ENCODE assay signal across 20 cellular contexts in genomic region chr11:72007587-72007986, GRCh38. TPM values are rescaled to one million over a fixed set of nuclear protein-coding genes. Genes with fewer than 3 reads are reported as not detected.
A peak's percentile ranks its signal among the peaks of the same experiment; 100 is the strongest.
DNase-seq lines count a peak whose midpoint lies in the region; ATAC-seq, FAIRE-seq and TF ChIP-seq lines count a peak whose summit lies in the region.
"Had no signal": no experiment of that assay in that cellular context is flagged by ENCODE, and none has a peak within 500 bp of the region (broad histone marks: within the 10 kb centered on the region; RNA-seq: fewer than 3 reads in every experiment).

No MANE protein-coding gene starts in this region.

- TSS peak; percentile 25 for BruUV-seq in K562 (replicated peaks; lab: Mats Ljungman, UMichigan)

- H3K36me3 ChIP-seq in K562 (ENCODE audit: control insufficient read depth, insufficient read depth, low read length) (peaks cover 96% of the 10 kb centered on the region), osteoblast (ENCODE audit: insufficient read depth, low read length) (peaks cover 96% of the 10 kb centered on the region), Karpas-422 (ENCODE audit: insufficient read depth, low read length) (peaks cover 4% of the 10 kb centered on the region)

- H3K4me1 Mint-ChIP-seq in IgD-negative memory B cell, result no peaks in the 10 kb centered on the region

- H3K4me3 ChIP-seq in K562 (no peak overlapping the region), osteoblast (ENCODE audit: insufficient read depth, low read length) (no peak overlapping the region), Karpas-422 (ENCODE audit: low read length) (no peak overlapping the region)

- WGBS in K562 (ENCODE audit: insufficient coverage, low coverage, missing lambda C conversion rate), result 88% methylated on average over 5 of the region's 5 CpGs

- H4K20me1 ChIP-seq in K562 (replicated peaks; ENCODE audit: control insufficient read depth, insufficient read depth, low read length) (no peaks in the 10 kb centered on the region), osteoblast (ENCODE audit: insufficient read depth, low read length) (peaks cover 48% of the 10 kb centered on the region), Karpas-422 (ENCODE audit: insufficient read depth, low read depth, low read length) (peaks cover 3% of the 10 kb centered on the region; the same call in 1 of the 2 replicates)

- H3K27ac ChIP-seq in K562 (ENCODE audit: extremely low read depth, low read depth, low read length), result no peak overlapping the region
- H3K27ac ChIP-seq in osteoblast (ENCODE audit: low read depth, low read length), result no peak overlapping the region
- H3K27ac ChIP-seq in Karpas-422 (ENCODE audit: low read length), result no peak overlapping the region

- intact Hi-C loops in K562 (cut with micrococcal nuclease), result no loop called here

- TF ChIP-seq POLR2A in K562 (conservative IDR thresholded peaks at IDR 0.05), result peak; percentile 44; the same call in 1 of the 2 replicates

- H3K9me3 Mint-ChIP-seq in IgD-negative memory B cell, result no peaks in the 10 kb centered on the region

- FAIRE-seq in K562 (lab: Jason Lieb, UNC), result no peak
- FAIRE-seq: D721Med, endometrium, GM19239, keratinocyte had no signal

- no peak for ATAC-seq in K562
- no peak for ATAC-seq in HG03460 (IDR thresholded peaks at IDR 0.05; ENCODE audit: unreplicated experiment)

- H3K79me2 ChIP-seq in K562 (ENCODE audit: control insufficient read depth, insufficient read depth, low read length) (no peaks in the 10 kb centered on the region), osteoblast (ENCODE audit: insufficient read depth, low read length) (peaks cover 22% of the 10 kb centered on the region), Karpas-422 (ENCODE audit: low read length) (no peaks in the 10 kb centered on the region)

- no peaks in the 10 kb centered on the region for H3K27me3 ChIP-seq in K562 (ENCODE audit: control insufficient read depth in 2 of 2, insufficient read depth in 2 of 2, low read length in 2 of 2)
- H3K27me3 ChIP-seq in osteoblast (ENCODE audit: insufficient read depth, low read length), result no peaks in the 10 kb centered on the region
- H3K27me3 ChIP-seq in Karpas-422 (ENCODE audit: low read length), result no peaks in the 10 kb centered on the region

- in situ Hi-C loops in K562 (cut with MboI), result no loop called here

- no peaks in the 10 kb centered on the region for H3K27me3 Mint-ChIP-seq in IgD-negative memory B cell

- peaks cover 4 to 16% of the 10 kb centered on the region in 2 experiments; a peak in 4 of 5 replicates for H3K4me1 ChIP-seq in K562 (replicated peaks in 1 of 2; ENCODE audit: control insufficient read depth in 2 of 2, insufficient read depth in 2 of 2, low read length in 2 of 2)
- H3K4me1 ChIP-seq in osteoblast (ENCODE audit: insufficient read depth, low read length), result no peaks in the 10 kb centered on the region
- peaks cover 22% of the 10 kb centered on the region for H3K4me1 ChIP-seq in Karpas-422 (ENCODE audit: low read length)

- H3K9me1 ChIP-seq in K562 (ENCODE audit: control insufficient read depth, insufficient read depth, low read length), result no peaks in the 10 kb centered on the region

- H3K9ac ChIP-seq in K562 (ENCODE audit: insufficient read depth in 1 of 2, low read depth in 2 of 2, low read length in 2 of 2) (no peak overlapping the region), Karpas-422 (ENCODE audit: low read length) (no peak overlapping the region)

- H3K36me3 Mint-ChIP-seq in IgD-negative memory B cell, result no peaks in the 10 kb centered on the region

- H3K4me2 ChIP-seq in K562 (ENCODE audit: insufficient read depth, low read length) (no peak overlapping the region), osteoblast (ENCODE audit: insufficient read depth, low read length) (no peak overlapping the region), Karpas-422 (ENCODE audit: low read depth, low read length, poor library complexity, severe bottlenecking) (no peak overlapping the region)

- no peak for TF ChIP-seq EP300 in K562 (IDR thresholded peaks at IDR 0.05; ENCODE audit: low read length)

- CTCF ChIA-PET in K562 (lab: Yijun Ruan, JAX; ENCODE audit: low intra/inter-chr PET ratio), result no interaction called here

- POLR2A ChIA-PET in K562 (lab: Yijun Ruan, JAX), result interaction anchor here (1.0 to 1.6 kb wide), 3 partner anchors 8 to 80 kb away, joined by 4 read pairs; partner anchors contain the start of gene XNDC1N

- H3K9me2 ChIP-seq in Karpas-422 (replicated peaks; ENCODE audit: insufficient read depth, low read length), result no peaks in the 10 kb centered on the region

- H3K9me3 ChIP-seq in K562 (replicated peaks; ENCODE audit: control insufficient read depth, insufficient read depth, low read depth, low read length), result no peaks in the 10 kb centered on the region
- H3K9me3 ChIP-seq in osteoblast (ENCODE audit: low read depth, low read length), result no peaks in the 10 kb centered on the region
- no peaks in the 10 kb centered on the region for H3K9me3 ChIP-seq in Karpas-422 (ENCODE audit: low read length)

- peak; percentile 51 for DNase-seq in activated CD8-positive, alpha-beta memory T cell treated with anti-CD3 and anti-CD28 coated beads for 24 hours
- DNase-seq in activated CD8-positive, alpha-beta memory T cell treated with anti-CD3 and anti-CD28 coated beads, Interleukin-2, amount 50 U/mL, for 4 hours, result no peak
- DNase-seq in K562 (ENCODE audit: extremely low read depth in 1 of 4, low spot score in 3 of 4) (no peak), osteoblast (ENCODE audit: insufficient read length, low spot score, missing footprints) (peak; percentile 23), Karpas-422 (no peak)
- no peak for DNase-seq in stimulated activated naive CD4-positive, alpha-beta T cell (lab: John Stamatoyannopoulos, UW)
- DNase-seq: activated naive CD4-positive, alpha-beta T cell; NCI-H1092; NCI-H1930; NCI-H2227 treated with DMSO at 0.1 percent for 48 hours; NCI-H774; retina; Right ventricle myocardium superior; stimulated activated CD4-positive, alpha-beta T cell treated with anti-CD3 and anti-CD28 coated beads, Interleukin-4, amount 100 ng/mL, for 24 hours had no signal

- H2AFZ ChIP-seq in K562 (ENCODE audit: low read depth, low read length) (no peak overlapping the region), osteoblast (ENCODE audit: low read length) (no peak overlapping the region), Karpas-422 (ENCODE audit: low read length) (no peak overlapping the region)

- peak overlapping the region; percentile 2 to 90 (median 71) for H3K27ac Mint-ChIP-seq in IgD-negative memory B cell

- TF ChIP-seq CTCF in K562 (IDR thresholded peaks at IDR 0.05 in 2 of 3, conservative IDR thresholded peaks at IDR 0.05 in 1 of 3; ENCODE audit: insufficient read depth in 2 of 3, low read depth in 1 of 3, low read length in 3 of 3) (no peak), osteoblast (IDR thresholded peaks at IDR 0.05; ENCODE audit: extremely low read depth, low read depth, low read length) (no peak)

- no peak for TF ChIP-seq RAD21 in K562 (CRISPR knock-in tag; conservative IDR thresholded peaks at IDR 0.05 in 1 of 2, IDR thresholded peaks at IDR 0.05 in 1 of 2)

- H3K4me3 Mint-ChIP-seq in IgD-negative memory B cell, result no peak overlapping the region

TF ChIP-seq in K562, 482 proteins besides CTCF, POLR2A, EP300 and RAD21:
- TF ChIP-seq SUPT5H (IDR thresholded peaks at IDR 0.05) (0 out of 2 replicates have a peak, but pooled peaks have one; percentile 36), MYC (IDR thresholded peaks at IDR 0.05; ENCODE audit: low read depth, low read length) (no peak), MYC (CRISPR knock-in tag; IDR thresholded peaks at IDR 0.05; ENCODE audit: borderline replicate concordance, low read depth) (no peak)

RNA-seq across cellular contexts. Expression of gene IL18BP, which starts 8.9 kb away (rescaled TPM):
- 41.5 TPM for polyA plus RNA-seq in IgD-negative memory B cell
- 50.1 and 71.5 TPM in 2 replicates for total RNA-seq in K562 (2011; cell fraction: chromatin; rRNA removed; ENCODE audit: low replicate concordance)
- 32.2 and 35.4 TPM in 2 replicates for total RNA-seq in K562 (2011; cell fraction: nucleolus; rRNA removed)
- total RNA-seq in K562 (2011; cell fraction: nucleoplasm; rRNA removed), result 35.9 and 50.0 TPM in 2 replicates
- 2.1 and 2.9 TPM in 2 replicates for total RNA-seq in K562 (2014; rRNA removed)
- 2.7 and 3.2 TPM in 2 replicates for total RNA-seq in K562 (2014; rRNA removed; fragmentation: Illumina TruSeq; extraction: Trizol)
- 3.2 and 3.5 TPM in 2 replicates for total RNA-seq in K562 (2015; rRNA removed; fragmentation: Illumina TruSeq; extraction: Trizol)
- total RNA-seq in K562 (2021), result 5.2 and 9.4 TPM in 2 replicates
- polyA plus RNA-seq in K562 (2011; rRNA removed), result 6.4 and 10.7 TPM in 2 replicates
- polyA plus RNA-seq in K562 (2011; cell fraction: cytosol; rRNA removed), result 9.9 and 10.0 TPM in 2 replicates
- 56.7 and 61.5 TPM in 2 replicates for polyA plus RNA-seq in K562 (2011; cell fraction: nucleus; rRNA removed)
- 5.7 and 12.3 TPM in 2 replicates for polyA plus RNA-seq in K562 (2012)
- 6.1 TPM in 2 replicates for polyA plus RNA-seq in K562 (2014; fragmentation: Illumina TruSeq; extraction: Trizol)
- under 1 TPM; 0.34 to 0.35 TPM for polyA plus RNA-seq in K562 (2014; fragmentation: Nextera tagmentation; extraction: Ambion mirVana)
- 6.3 and 7.2 TPM in 2 replicates for polyA plus RNA-seq in K562 (2014; rRNA removed)
- 9.5 and 10.0 TPM in 2 replicates for polyA minus RNA-seq in K562 (2011; rRNA and poly(A)+ RNA removed)
- 2.2 and 3.4 TPM in 2 replicates for polyA minus RNA-seq in K562 (2011; cell fraction: cytosol; rRNA and poly(A)+ RNA removed)
- 11.3 and 13.7 TPM in 2 replicates for polyA minus RNA-seq in K562 (2011; cell fraction: nucleus; rRNA and poly(A)+ RNA removed)
- total RNA-seq in osteoblast, result 4.0 and 4.4 TPM in 2 replicates
- 5.4 and 6.2 TPM in 2 replicates for total RNA-seq in Karpas-422 (2014; rRNA removed; shearing (Covaris generic); ENCODE audit: low replicate concordance)

Comparison
In these comparisons a context has a peak if more than half of its experiments do, and no peak if none do; other contexts are left out.
1. DNase-seq: peak in activated CD8-positive, alpha-beta memory T cell treated with anti-CD3 and anti-CD28 coated beads for 24 hours (single experiment) and osteoblast (single experiment); none in activated CD8-positive, alpha-beta memory T cell treated with anti-CD3 and anti-CD28 coated beads, Interleukin-2, amount 50 U/mL, for 4 hours (single experiment), K562 (0 of 4), stimulated activated naive CD4-positive, alpha-beta T cell (0 of 6) and Karpas-422 (single experiment).